Comparison of ENCODE assay signal across 3 cellular contexts in genomic region chr15:58287891-58288290, GRCh38.
TF ChIP-seq lines count a peak whose summit lies in the region.

No MANE protein-coding gene starts in this region.

TF ChIP-seq in HepG2, 621 proteins besides CTCF, POLR2A, EP300 and RAD21:
- TF ChIP-seq MAFF (IDR thresholded peaks at IDR 0.05; ENCODE audit: low read depth, low read length) = peak; percentile 40; the same call in 1 of the 2 replicates
- no peak for TF ChIP-seq ZNF784 (CRISPR knock-in tag; IDR thresholded peaks at IDR 0.05; ENCODE audit: borderline replicate concordance)
- TF ChIP-seq ZSCAN25 (CRISPR knock-in tag; IDR thresholded peaks at IDR 0.05) = no peak
- TF ChIP-seq MAFK (conservative IDR thresholded peaks at IDR 0.05 in 1 of 2, IDR thresholded peaks at IDR 0.05 in 1 of 2; ENCODE audit: low read length in 2 of 2) = peak; percentile 42 to 70; a peak in 3 of 4 replicates

TF ChIP-seq in IMR-90, 13 proteins besides CTCF, POLR2A, EP300 and RAD21:
- TF ChIP-seq FOS (IDR thresholded peaks at IDR 0.05; ENCODE audit: low read depth, low read length) = no peak
- peak; percentile 45; the same call in 1 of the 2 replicates for TF ChIP-seq MAFK (IDR thresholded peaks at IDR 0.05; ENCODE audit: low read depth, low read length)

TF ChIP-seq in K562, 482 proteins besides CTCF, POLR2A, EP300 and RAD21:
- TF ChIP-seq PKNOX1 (IDR thresholded peaks at IDR 0.05) = peak; percentile 69
- no peak for TF ChIP-seq SREBF1 (IDR thresholded peaks at IDR 0.05; ENCODE audit: borderline replicate concordance, low read depth, low read length)
- TF ChIP-seq MIER1 (IDR thresholded peaks at IDR 0.05; ENCODE audit: low read depth) = no peak
- peak; percentile 34; the same call in 1 of the 2 replicates for TF ChIP-seq C11orf30 (IDR thresholded peaks at IDR 0.05; ENCODE audit: low read depth)
- TF ChIP-seq RB1 (IDR thresholded peaks at IDR 0.05; ENCODE audit: low read depth) = no peak
- no peak for TF ChIP-seq ZBTB8A (IDR thresholded peaks at IDR 0.05; ENCODE audit: partially characterized antibody)
- no peak for TF ChIP-seq ZNF436 (CRISPR knock-in tag; IDR thresholded peaks at IDR 0.05)
- TF ChIP-seq MAFG (tag; conservative IDR thresholded peaks at IDR 0.05) = no peak
- TF ChIP-seq ZNF75A (CRISPR knock-in tag; IDR thresholded peaks at IDR 0.05) = no peak
- no peak for TF ChIP-seq STAG1 (CRISPR knock-in tag; IDR thresholded peaks at IDR 0.05; ENCODE audit: borderline replicate concordance)
- no peak for TF ChIP-seq ZNF3 (CRISPR knock-in tag; IDR thresholded peaks at IDR 0.05)
- TF ChIP-seq EWSR1 (IDR thresholded peaks at IDR 0.05; ENCODE audit: borderline replicate concordance, low read depth, partially characterized antibody) = no peak
- no peak for TF ChIP-seq TCF3 (CRISPR knock-in tag; IDR thresholded peaks at IDR 0.05)
- TF ChIP-seq MEF2D (tag; conservative IDR thresholded peaks at IDR 0.05; ENCODE audit: low read depth) = no peak
- TF ChIP-seq ZNF316 (IDR thresholded peaks at IDR 0.05) = peak; percentile 61; the same call in 1 of the 2 replicates
- TF ChIP-seq RCOR1 (IDR thresholded peaks at IDR 0.05; ENCODE audit: borderline replicate concordance in 1 of 2, low read depth in 2 of 2, low read length in 2 of 2) = no peak
- no peak for TF ChIP-seq ZNF24 (IDR thresholded peaks at IDR 0.05)
